38 cellular contexts compared by ENCODE assay signal in genomic region chr10:78556-78955, GRCh38. TPM values are rescaled to one million over a fixed set of nuclear protein-coding genes. Genes with fewer than 3 reads are reported as not detected.
"Had no signal": no experiment of that assay in that cellular context is flagged by ENCODE, and none has a peak within 500 bp of the region (broad histone marks: within the 10 kb centered on the region; RNA-seq: fewer than 3 reads in every experiment).

No MANE protein-coding gene starts in this region.

- H3K9me3 Mint-ChIP-seq: activated B cell treated with CpG ODN at 0.5 μM for 24 hours; activated CD4-positive, alpha-beta memory T cell treated with anti-CD3 and anti-CD28 coated beads for 36 hours; activated CD4-positive, alpha-beta T cell treated with anti-CD3 and anti-CD28 coated beads, Interleukin-2, amount 10 ng/mL, durations not matched to agents 7 days and 5 days; activated naive CD4-positive, alpha-beta T cell treated with anti-CD3 and anti-CD28 coated beads for 36 hours; activated naive CD4-positive, alpha-beta T cell treated with anti-CD3 and anti-CD28 coated beads, Interleukin-2, amount 50 U/mL, for 72 hours; activated naive CD8-positive, alpha-beta T cell treated with anti-CD3 and anti-CD28 coated beads for 36 hours; activated T-cell treated with anti-CD3 and anti-CD28 coated beads, Interleukin-2, amount 50 U/mL, for 4 hours; activated T-cell treated with anti-CD3 and anti-CD28 coated beads, Interleukin-2, amount 50 U/mL, for 72 hours; activated T-helper 1 cell treated with anti-CD3 and anti-CD28 coated beads, Interleukin-12 subunit alpha, Interleukin-12 subunit beta, Interleukin-2, Interleukin-4 antibody, amounts not matched to agents 30 ng/mL and 10 ng/mL and 1 ng/mL, durations not matched to agents 14 hours and 24 hours and 36 hours; activated T-helper 17 cell treated with anti-CD3 and anti-CD28 coated beads, Interleukin-2, amount 50 U/mL, for 72 hours; T-helper 1 cell treated with Interleukin-12 subunit alpha and Interleukin-12 subunit beta and Interleukin-4 antibody, amounts not matched to agents 30 μg/mL and 1 μg/mL, for 36 hours; T-helper 2 cell treated with Interferon-gamma antibody and Interleukin-4, amounts not matched to agents 5 μg/mL and 100 μg/mL, for 36 hours had no signal

- H3K27ac Mint-ChIP-seq: activated B cell treated with CpG ODN at 0.5 μM for 24 hours; activated CD4-positive, alpha-beta T cell treated with anti-CD3 and anti-CD28 coated beads, Interleukin-2, amount 10 ng/mL, durations not matched to agents 7 days and 5 days; activated naive CD4-positive, alpha-beta T cell treated with anti-CD3 and anti-CD28 coated beads for 36 hours; activated naive CD4-positive, alpha-beta T cell treated with anti-CD3 and anti-CD28 coated beads, Interleukin-2, amount 50 U/mL, for 72 hours; activated naive CD8-positive, alpha-beta T cell treated with anti-CD3 and anti-CD28 coated beads for 36 hours; activated T-cell treated with anti-CD3 and anti-CD28 coated beads, Interleukin-2, amount 50 U/mL, for 72 hours; activated T-helper 1 cell treated with anti-CD3 and anti-CD28 coated beads, Interleukin-12 subunit alpha, Interleukin-12 subunit beta, Interleukin-2, Interleukin-4 antibody, amounts not matched to agents 30 ng/mL and 10 ng/mL and 1 ng/mL, durations not matched to agents 14 hours and 24 hours and 36 hours; activated T-helper 17 cell treated with anti-CD3 and anti-CD28 coated beads, Interleukin-2, amount 50 U/mL, for 72 hours; T-helper 1 cell treated with Interleukin-12 subunit alpha and Interleukin-12 subunit beta and Interleukin-4 antibody, amounts not matched to agents 30 μg/mL and 1 μg/mL, for 36 hours; T-helper 2 cell treated with Interferon-gamma antibody and Interleukin-4, amounts not matched to agents 5 μg/mL and 100 μg/mL, for 36 hours had no signal

- H3K36me3 ChIP-seq: adrenal gland, brain microvascular endothelial cell, breast epithelium had no signal

- H3K27me3 ChIP-seq: adrenal gland, body of pancreas, brain microvascular endothelial cell, breast epithelium had no signal

- H3K4me3 ChIP-seq: adrenal gland, body of pancreas, breast epithelium had no signal

- H3K9me3 ChIP-seq: adrenal gland, body of pancreas, breast epithelium had no signal

- H3K27ac ChIP-seq: adrenal gland, body of pancreas, brain microvascular endothelial cell, breast epithelium, VCaP had no signal

- DNase-seq: activated B cell treated with CpG ODN at 0.5 μM for 24 hours; activated CD4-positive, alpha-beta memory T cell treated with anti-CD3 and anti-CD28 coated beads for 36 hours; activated CD4-positive, alpha-beta T cell treated with anti-CD3 and anti-CD28 coated beads for 4 hours; activated CD4-positive, alpha-beta T cell treated with anti-CD3 and anti-CD28 coated beads, Interleukin-2, amount 10 ng/mL, durations not matched to agents 7 days and 5 days; activated CD4-positive, alpha-beta T cell treated with anti-CD3 and anti-CD28 coated beads, Interleukin-2, amount 50 U/mL, for 4 hours; activated CD4-positive, CD25-positive, alpha-beta regulatory T cell treated with anti-CD3 and anti-CD28 coated beads, Interleukin-2, amount 50 U/mL, for 72 hours; activated CD8-positive, alpha-beta memory T cell treated with anti-CD3 and anti-CD28 coated beads, Interleukin-2, amount 50 U/mL, for 4 hours; activated effector memory CD4-positive, alpha-beta T cell treated with anti-CD3 and anti-CD28 coated beads, Interleukin-2, amount 50 U/mL, for 16 hours; activated gamma-delta T cell treated with Interleukin-2 at 50 U/mL for 16 hours; activated naive CD4-positive, alpha-beta T cell; activated naive CD4-positive, alpha-beta T cell treated with anti-CD3 and anti-CD28 coated beads for 36 hours; activated naive CD4-positive, alpha-beta T cell treated with anti-CD3 and anti-CD28 coated beads, Interleukin-2, amount 50 U/mL, for 16 hours; activated naive CD8-positive, alpha-beta T cell treated with anti-CD3 and anti-CD28 coated beads for 36 hours; activated T-cell treated with anti-CD3 and anti-CD28 coated beads for 4 hours; activated T-cell treated with anti-CD3 and anti-CD28 coated beads, Interleukin-2, amount 50 U/mL, for 1 hour; activated T-cell treated with anti-CD3 and anti-CD28 coated beads, Interleukin-2, amount 50 U/mL, for 4 hours; activated T-cell treated with anti-CD3 and anti-CD28 coated beads, Interleukin-2, amount 50 U/mL, for 72 hours; adrenal gland; amniotic stem cell; aorta; body of pancreas; brain microvascular endothelial cell; central memory CD4-positive, alpha-beta T cell; T-helper 1 cell; T-helper 2 cell; T-helper 9 cell had no signal

- H3K4me1 Mint-ChIP-seq: activated T-helper 17 cell treated with anti-CD3 and anti-CD28 coated beads, Interleukin-2, amount 50 U/mL, for 72 hours had no signal

- H3K36me3 Mint-ChIP-seq: activated CD4-positive, alpha-beta memory T cell treated with anti-CD3 and anti-CD28 coated beads for 36 hours; activated naive CD8-positive, alpha-beta T cell treated with anti-CD3 and anti-CD28 coated beads for 36 hours had no signal

- H3K4me1 ChIP-seq: adrenal gland, breast epithelium had no signal

- FAIRE-seq: astrocyte, TTC549 had no signal

- ATAC-seq: activated naive CD4-positive, alpha-beta T cell treated with anti-CD3 and anti-CD28 coated beads, Interleukin-2, amount 50 U/mL, for 72 hours; activated T-cell treated with anti-CD3 and anti-CD28 coated beads, Interleukin-2, amount 50 U/mL, for 4 hours; activated T-cell treated with anti-CD3 and anti-CD28 coated beads, Interleukin-2, amount 50 U/mL, for 72 hours; activated T-helper 17 cell treated with anti-CD3 and anti-CD28 coated beads, Interleukin-2, amount 50 U/mL, for 72 hours; body of pancreas had no signal

- H3K4me3 Mint-ChIP-seq: activated B cell treated with CpG ODN at 0.5 μM for 24 hours; activated CD4-positive, alpha-beta memory T cell treated with anti-CD3 and anti-CD28 coated beads for 36 hours; activated CD4-positive, alpha-beta T cell treated with anti-CD3 and anti-CD28 coated beads, Interleukin-2, amount 10 ng/mL, durations not matched to agents 7 days and 5 days; activated naive CD4-positive, alpha-beta T cell treated with anti-CD3 and anti-CD28 coated beads for 36 hours; activated naive CD8-positive, alpha-beta T cell treated with anti-CD3 and anti-CD28 coated beads for 36 hours; activated T-cell treated with anti-CD3 and anti-CD28 coated beads, Interleukin-2, amount 50 U/mL, for 4 hours; activated T-cell treated with anti-CD3 and anti-CD28 coated beads, Interleukin-2, amount 50 U/mL, for 72 hours; activated T-helper 1 cell treated with anti-CD3 and anti-CD28 coated beads, Interleukin-12 subunit alpha, Interleukin-12 subunit beta, Interleukin-2, Interleukin-4 antibody, amounts not matched to agents 30 ng/mL and 10 ng/mL and 1 ng/mL, durations not matched to agents 14 hours and 24 hours and 36 hours; activated T-helper 17 cell treated with anti-CD3 and anti-CD28 coated beads, Interleukin-2, amount 50 U/mL, for 72 hours; T-helper 1 cell treated with Interleukin-12 subunit alpha and Interleukin-12 subunit beta and Interleukin-4 antibody, amounts not matched to agents 30 μg/mL and 1 μg/mL, for 36 hours; T-helper 2 cell treated with Interferon-gamma antibody and Interleukin-4, amounts not matched to agents 5 μg/mL and 100 μg/mL, for 36 hours had no signal

RNA-seq across cellular contexts. Expression of gene TUBB8, which starts 29.5 kb away (rescaled TPM):
- total RNA-seq: activated B cell treated with CpG ODN at 0.5 μM for 24 hours; activated CD4-positive, alpha-beta memory T cell treated with anti-CD3 and anti-CD28 coated beads for 36 hours; activated CD8-positive, alpha-beta memory T cell treated with anti-CD3 and anti-CD28 coated beads for 36 hours; activated naive CD4-positive, alpha-beta T cell treated with anti-CD3 and anti-CD28 coated beads for 36 hours; activated naive CD8-positive, alpha-beta T cell treated with anti-CD3 and anti-CD28 coated beads for 36 hours; activated T-cell treated with anti-CD3 and anti-CD28 coated beads, Interleukin-2, amount 50 U/mL, for 4 hours; activated T-cell treated with anti-CD3 and anti-CD28 coated beads, Interleukin-2, amount 50 U/mL, for 72 hours; activated T-helper 1 cell treated with anti-CD3 and anti-CD28 coated beads, Interleukin-12 subunit alpha, Interleukin-12 subunit beta, Interleukin-2, Interleukin-4 antibody, amounts not matched to agents 30 ng/mL and 10 ng/mL and 1 ng/mL, durations not matched to agents 14 hours and 24 hours and 36 hours; activated T-helper 17 cell treated with anti-CD3 and anti-CD28 coated beads, Interleukin-2, amount 50 U/mL, for 72 hours; aorta; astrocyte; cardiac septum; cerebellum had no signal
- polyA plus RNA-seq: aorta had no signal
